Comparison of ENCODE assay signal across 8 cellular contexts in the genomic region with DNA sequence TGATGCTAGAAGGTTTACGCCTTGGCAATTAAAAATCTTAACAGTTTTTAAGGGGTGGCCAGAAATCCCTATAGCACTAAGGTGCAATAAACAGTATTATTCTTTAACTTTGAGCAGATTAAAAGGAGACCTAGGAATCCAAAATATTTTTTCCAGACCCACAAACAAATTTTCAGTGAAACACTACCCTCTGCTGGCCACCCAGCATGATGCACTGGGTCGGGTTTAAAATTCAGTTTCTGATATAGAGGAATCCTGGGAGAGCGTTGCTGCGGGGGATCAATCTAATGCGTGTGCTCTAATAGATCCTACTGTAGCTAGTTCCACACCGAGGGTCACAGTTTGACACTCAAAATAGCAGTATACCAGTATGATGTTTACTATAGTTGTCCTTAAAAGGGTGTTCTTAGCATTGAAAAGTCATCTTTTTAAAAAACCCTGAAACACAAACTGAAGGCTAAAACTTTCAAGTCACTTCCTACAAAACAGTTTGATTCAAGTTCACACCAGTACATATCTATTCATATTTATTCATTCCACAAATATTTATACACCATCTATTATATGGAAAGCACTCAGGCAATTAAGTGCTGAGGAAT. TPM values are rescaled to one million over a fixed set of nuclear protein-coding genes. Genes with fewer than 3 reads are reported as not detected.
DNase-seq lines count a peak whose midpoint lies in the region; ATAC-seq and TF ChIP-seq lines count a peak whose summit lies in the region.

No MANE protein-coding gene starts in this region.

- TF ChIP-seq CTCF in foreskin fibroblast (IDR thresholded peaks at IDR 0.05; ENCODE audit: low read depth, low read length) = peak; percentile 75

- DNase-seq in activated CD4-positive, alpha-beta T cell treated with anti-CD3 and anti-CD28 coated beads for 36 hours = peak; percentile 56
- no peak for DNase-seq in activated CD4-positive, alpha-beta T cell treated with anti-CD3 and anti-CD28 coated beads for 1 hour
- DNase-seq in NCI-H69 (lab: John Stamatoyannopoulos, UW) (peak; percentile 58), foreskin fibroblast (peak; percentile 29 to 77), nucleus accumbens (lab: John Stamatoyannopoulos, UW) (peak in 36 of 56 donors; percentile 1 to 76 (median 28)), 8988T (no peak)
- peak; percentile 58 for DNase-seq in activated CD8-positive, alpha-beta memory T cell treated with anti-CD3 and anti-CD28 coated beads, Interleukin-2, amount 50 U/mL, for 48 hours

- H3K36me3 Mint-ChIP-seq in activated CD4-positive, alpha-beta T cell treated with anti-CD3 and anti-CD28 coated beads for 36 hours (ENCODE audit: low read depth) = peaks cover 16% of the 10 kb centered on the region

- H3K4me3 Mint-ChIP-seq in activated CD4-positive, alpha-beta T cell treated with anti-CD3 and anti-CD28 coated beads for 36 hours = no peak overlapping the region

- H3K4me1 Mint-ChIP-seq in activated CD4-positive, alpha-beta T cell treated with anti-CD3 and anti-CD28 coated beads for 36 hours = peaks cover 2% of the 10 kb centered on the region

- no peaks in the 10 kb centered on the region for H3K9me3 Mint-ChIP-seq in activated CD4-positive, alpha-beta T cell treated with anti-CD3 and anti-CD28 coated beads for 36 hours (ENCODE audit: low read depth)

- ATAC-seq in activated CD4-positive, alpha-beta T cell treated with anti-CD3 and anti-CD28 coated beads for 36 hours = peak; percentile 53
- ATAC-seq in HG02938 (IDR thresholded peaks at IDR 0.05; ENCODE audit: unreplicated experiment) = peak; percentile 43

- POLR2A ChIA-PET in activated CD4-positive, alpha-beta T cell treated with anti-CD3 and anti-CD28 coated beads for 36 hours (lab: Charles Lee) = no interaction called here

- intact Hi-C loops in activated CD4-positive, alpha-beta T cell treated with anti-CD3 and anti-CD28 coated beads for 36 hours (cut with DNase I, micrococcal nuclease) = loop anchor here (1.0 to 10.0 kb wide), 2 partner anchors 691 to 785 kb away; partner anchors contain the start of gene TPBG (in 1 of the 2)

- no peaks in the 10 kb centered on the region for H3K27me3 Mint-ChIP-seq in activated CD4-positive, alpha-beta T cell treated with anti-CD3 and anti-CD28 coated beads for 36 hours

- H3K4me3 ChIP-seq in foreskin fibroblast (ENCODE audit: low read depth in 1 of 2, low read length in 2 of 2) = no peak overlapping the region

- CTCF ChIA-PET in activated CD4-positive, alpha-beta T cell treated with anti-CD3 and anti-CD28 coated beads for 36 hours (lab: Charles Lee) = interaction anchor here (1.2 to 6.5 kb wide), 3 partner anchors 11 to 784 kb away, joined by 4 to 48 read pairs (median 15); partner anchors contain the start of genes DOP1A and UBE3D

- H3K27ac Mint-ChIP-seq in activated CD4-positive, alpha-beta T cell treated with anti-CD3 and anti-CD28 coated beads for 36 hours = no peak overlapping the region

RNA-seq across cellular contexts. Expression of gene UBE3D, which starts 10.2 kb away (rescaled TPM):
- 1 to 10 TPM; 6.5 to 7.1 TPM for total RNA-seq in activated CD4-positive, alpha-beta T cell treated with anti-CD3 and anti-CD28 coated beads for 36 hours

RNA-seq across cellular contexts. Expression of gene DOP1A, which starts 12.0 kb away (rescaled TPM):
- total RNA-seq in activated CD4-positive, alpha-beta T cell treated with anti-CD3 and anti-CD28 coated beads for 36 hours = 1 to 10 TPM; 5.4 to 7.3 TPM

Comparison
In these comparisons a context has a peak if more than half of its experiments do, and no peak if none do; other contexts are left out.
1. DNase-seq: peak in activated CD4-positive, alpha-beta T cell treated with anti-CD3 and anti-CD28 coated beads for 36 hours (single experiment), NCI-H69 (single experiment), activated CD8-positive, alpha-beta memory T cell treated with anti-CD3 and anti-CD28 coated beads, Interleukin-2, amount 50 U/mL, for 48 hours (single experiment), foreskin fibroblast (2 of 2) and nucleus accumbens (36 of 56); none in activated CD4-positive, alpha-beta T cell treated with anti-CD3 and anti-CD28 coated beads for 1 hour (single experiment) and 8988T (single experiment).